ENCODE assay signal across 8 cellular contexts in genomic region chr10:33509231-33509871, GRCh38.
DNase-seq lines count a peak whose midpoint lies in the region; ATAC-seq and TF ChIP-seq lines count a peak whose summit lies in the region.

No MANE protein-coding gene starts in this region.

- peak; percentile 39 for DNase-seq in stimulated activated CD4-positive, alpha-beta T cell treated with anti-CD3 and anti-CD28 coated beads, Interleukin-1b, Interleukin-23, amount 100 ng/mL, for 48 hours
- no peak for DNase-seq in stimulated activated CD4-positive, alpha-beta T cell treated with anti-CD3 and anti-CD28 coated beads, Interleukin-4, amount 100 ng/mL, for 1 hour
- DNase-seq in NCI-H2107 (lab: John Stamatoyannopoulos, UW) (peak; percentile 5), ascending aorta (ENCODE audit: low spot score in 2 of 2) (peak; percentile 30 to 86), left kidney (ENCODE audit: low read depth, low spot score) (peak; percentile 88), transverse colon (peak; percentile 38)
- DNase-seq in effector CD8-positive, alpha-beta T cell (lab: John Stamatoyannopoulos, UW): no peak

- H3K27me3 ChIP-seq in ascending aorta: no peaks in the 10 kb centered on the region
- H3K27me3 ChIP-seq in transverse colon: no peaks in the 10 kb centered on the region

- TF ChIP-seq EP300 in transverse colon (IDR thresholded peaks at IDR 0.05; ENCODE audit: low read depth): no peak

- H3K36me3 ChIP-seq in ascending aorta: no peaks in the 10 kb centered on the region
- no peaks in the 10 kb centered on the region for H3K36me3 ChIP-seq in transverse colon

- H3K9me3 ChIP-seq in ascending aorta: no peaks in the 10 kb centered on the region
- H3K9me3 ChIP-seq in transverse colon: no peaks in the 10 kb centered on the region

- peak overlapping the region in 1 of 2 donors; percentile 19 for H3K4me3 ChIP-seq in ascending aorta
- H3K4me3 ChIP-seq in transverse colon: no peak overlapping the region

- in situ Hi-C loops in transverse colon (cut with MboI; ENCODE audit: low pct_ligation_motif_present in 1 of 4, low pct_unique_long_range_greater_than_20kb in 1 of 4, low sequenced_read_pairs in 3 of 4): no loop called here

- WGBS in transverse colon (ENCODE audit: low coverage in 1 of 2), 2 donors: 29 to 38% methylated on average over 6 to 7 of the region's 7 CpGs

- peaks cover 0 to 28% of the 10 kb centered on the region in 2 donors for H3K4me1 ChIP-seq in ascending aorta
- peaks cover 4 to 20% (median 6%) of the 10 kb centered on the region in 4 donors for H3K4me1 ChIP-seq in transverse colon

- intact Hi-C loops in ascending aorta (cut with DNase I): loop anchor here (5.0 kb wide), 1 partner anchor 172 kb away; no protein-coding TSS in a partner anchor
- intact Hi-C loops in transverse colon (cut with DNase I; ENCODE audit: low total_unique reads): no loop called here

- no peak for TF ChIP-seq POLR2A in transverse colon (IDR thresholded peaks at IDR 0.05)

- TF ChIP-seq CTCF in ascending aorta (IDR thresholded peaks at IDR 0.05) (no peak), transverse colon (IDR thresholded peaks at IDR 0.05) (no peak)

- H3K27ac ChIP-seq in ascending aorta: peak overlapping the region; percentile 62 to 71
- peak overlapping the region; percentile 21 to 63 (median 39) for H3K27ac ChIP-seq in transverse colon

- peak; percentile 73 for ATAC-seq in HG02763 (IDR thresholded peaks at IDR 0.05; ENCODE audit: unreplicated experiment)

Comparison
In these comparisons a context has a peak if more than half of its experiments do, and no peak if none do; other contexts are left out.
1. DNase-seq: peak in stimulated activated CD4-positive, alpha-beta T cell treated with anti-CD3 and anti-CD28 coated beads, Interleukin-1b, Interleukin-23, amount 100 ng/mL, for 48 hours (single experiment), NCI-H2107 (single experiment), ascending aorta (2 of 2), left kidney (single experiment) and transverse colon (single experiment); none in stimulated activated CD4-positive, alpha-beta T cell treated with anti-CD3 and anti-CD28 coated beads, Interleukin-4, amount 100 ng/mL, for 1 hour (single experiment) and effector CD8-positive, alpha-beta T cell (single experiment).